ENCODE assay signal across 8 cellular contexts in genomic region chr18:12659904-12660605, GRCh38. TPM values are rescaled to one million over a fixed set of nuclear protein-coding genes. Genes with fewer than 3 reads are reported as not detected.
DNase-seq lines count a peak whose midpoint lies in the region; ATAC-seq and TF ChIP-seq lines count a peak whose summit lies in the region.

No MANE protein-coding gene starts in this region.

- H3K27me3 ChIP-seq in DND-41 (ENCODE audit: insufficient read depth, low read length, poor library complexity), result no peaks in the 10 kb centered on the region
- H3K27me3 ChIP-seq in PC-3 (ENCODE audit: low read length), result no peaks in the 10 kb centered on the region
- H3K27me3 ChIP-seq in adrenal gland, result no peaks in the 10 kb centered on the region
- no peaks in the 10 kb centered on the region for H3K27me3 ChIP-seq in MG63

- H3K36me3 ChIP-seq in DND-41 (ENCODE audit: insufficient read depth, low read length) (no peaks in the 10 kb centered on the region), PC-3 (ENCODE audit: low read depth, low read length) (no peaks in the 10 kb centered on the region), adrenal gland (replicated peaks in 1 of 2) (no peaks in the 10 kb centered on the region), MG63 (no peaks in the 10 kb centered on the region; the same call in 1 of the 2 replicates)

- H3K4me1 ChIP-seq in DND-41 (ENCODE audit: insufficient read depth, low read length) (no peaks in the 10 kb centered on the region), PC-3 (ENCODE audit: insufficient read depth, low read length) (peaks cover 33% of the 10 kb centered on the region), adrenal gland (replicated peaks in 1 of 2) (peaks cover 5 to 28% of the 10 kb centered on the region in 2 donors)

- H3K79me2 ChIP-seq in DND-41 (ENCODE audit: insufficient read depth, low read length) (no peaks in the 10 kb centered on the region), PC-3 (ENCODE audit: low read length) (peaks cover 34% of the 10 kb centered on the region)

- H3K4me3 Mint-ChIP-seq in HFFc6, result no peak overlapping the region

- POLR2A ChIA-PET in PC-3 (lab: Charles Lee; ENCODE audit: unreplicated experiment), result no interaction called here

- H3K27ac Mint-ChIP-seq in HFFc6, result 0 out of 2 replicates have a peak overlapping the region, but pooled peaks have one; percentile 5

- H3K4me3 ChIP-seq in DND-41 (ENCODE audit: low read depth in 1 of 2, low read length in 2 of 2) (no peak overlapping the region), PC-3 (ENCODE audit: low read length) (0 out of 2 replicates have a peak overlapping the region, but pooled peaks have one; percentile 78), adrenal gland (no peak overlapping the region), MG63 (no peak overlapping the region)

- no peaks in the 10 kb centered on the region for H3K36me3 Mint-ChIP-seq in HFFc6 (ENCODE audit: low read depth)

- H3K27ac ChIP-seq in DND-41 (ENCODE audit: low read length) (no peak overlapping the region), PC-3 (ENCODE audit: low read length) (no peak overlapping the region), adrenal gland (peak overlapping the region in 2 of 5 donors; percentile 5 to 22)

- H3K4me1 Mint-ChIP-seq in HFFc6 (ENCODE audit: low read depth), result peaks cover 39% of the 10 kb centered on the region

- WGBS in adrenal gland, 4 donors, result 51 to 69% (median 68%) methylated on average over 9 of the region's 9 CpGs

- CTCF ChIA-PET in PC-3 (lab: Charles Lee), result interaction anchor here (0.7 kb wide), 1 partner anchor 235 kb away, joined by 4 read pairs; no protein-coding TSS in a partner anchor

- H3K9ac ChIP-seq in DND-41 (ENCODE audit: low read depth, low read length) (no peak overlapping the region), PC-3 (ENCODE audit: low read length) (no peak overlapping the region)

- H3F3A ChIP-seq in PC-3 (ENCODE audit: low read length, unreplicated experiment), result no peaks in the 10 kb centered on the region

- H3K9me3 ChIP-seq in DND-41 (ENCODE audit: insufficient read depth, low read length, severe bottlenecking) (no peaks in the 10 kb centered on the region), PC-3 (ENCODE audit: low read length) (no peaks in the 10 kb centered on the region), adrenal gland (replicated peaks in 1 of 3) (no peaks in the 10 kb centered on the region), MG63 (no peaks in the 10 kb centered on the region)

- ATAC-seq in DND-41 (ENCODE audit: insufficient read depth, low read depth), result peak; percentile 72
- peak; percentile 44 for ATAC-seq in PC-3

- H4K20me1 ChIP-seq in DND-41 (ENCODE audit: insufficient read depth, low read length) (no peaks in the 10 kb centered on the region), PC-3 (ENCODE audit: low read length) (peaks cover 17% of the 10 kb centered on the region)

- DNase-seq in DND-41, result peak; percentile 31
- DNase-seq in HFFc6, result peak; percentile 77
- peak; percentile 85 for DNase-seq in PC-3
- peak; percentile 34 to 85 (median 60) for DNase-seq in adrenal gland
- peak; percentile 85 for DNase-seq in inferior parietal cortex (ENCODE audit: extremely low spot score)
- peak; percentile 45 for DNase-seq in stimulated activated CD4-positive, alpha-beta T cell treated with anti-CD3 and anti-CD28 coated beads, Interleukin-4, amount 100 ng/mL, for 24 hours
- DNase-seq in MG63, result no peak
- DNase-seq in ecto neural progenitor cell (ENCODE audit: low spot score), result no peak

- H3K9me2 ChIP-seq in PC-3 (replicated peaks; ENCODE audit: low read length), result no peaks in the 10 kb centered on the region

- TF ChIP-seq POLR2A in adrenal gland (IDR thresholded peaks at IDR 0.05), result no peak

- intact Hi-C loops in PC-3 (cut with micrococcal nuclease), result loop anchor here (1.0 to 5.0 kb wide), 5 partner anchors 61 to 331 kb away; no protein-coding TSS in a partner anchor
- intact Hi-C loops in adrenal gland (cut with DNase I), result loop anchor here (5.0 to 10.0 kb wide), 2 partner anchors 115 to 268 kb away; no protein-coding TSS in a partner anchor

- BruUV-seq in PC-3 (replicated peaks; lab: Mats Ljungman, UMichigan), result no TSS peak

- H2AFZ ChIP-seq in DND-41 (ENCODE audit: low read depth, low read length) (no peak overlapping the region), PC-3 (ENCODE audit: low read length) (no peak overlapping the region)

- H3K4me2 ChIP-seq in DND-41 (ENCODE audit: insufficient read depth, low read length), result no peak overlapping the region
- H3K4me2 ChIP-seq in PC-3 (ENCODE audit: low read length), result peak overlapping the region; percentile 82

- peak; percentile 90 for TF ChIP-seq CTCF in DND-41 (IDR thresholded peaks at IDR 0.05; ENCODE audit: borderline replicate concordance, extremely low read depth, low read length, poor library complexity, severe bottlenecking)
- TF ChIP-seq CTCF in HFFc6 (IDR thresholded peaks at IDR 0.05), result peak; percentile 95
- peak; percentile 97 for TF ChIP-seq CTCF in PC-3 (conservative IDR thresholded peaks at IDR 0.05; ENCODE audit: low read depth, low read length)
- TF ChIP-seq CTCF in adrenal gland (IDR thresholded peaks at IDR 0.05), result peak; percentile 84 to 98 (median 94)

- H3K9me3 Mint-ChIP-seq in HFFc6, result no peaks in the 10 kb centered on the region

- no peaks in the 10 kb centered on the region; the same call in 1 of the 2 replicates for H3K27me3 Mint-ChIP-seq in HFFc6 (ENCODE audit: insufficient read depth)

RNA-seq across cellular contexts. Expression of gene SPIRE1, which starts 2.1 kb away (rescaled TPM):
- total RNA-seq in HFFc6 (2021; fragmentation: NEBNext Ultra II Directional; extraction: Animal tissue kit (Norgen Biotek cat#: 25700)), result 10 to 100 TPM; 22.2 to 33.7 (median 28.2) TPM
- 29.9 and 32.4 TPM in 2 replicates for total RNA-seq in PC-3 (2014; rRNA removed)
- total RNA-seq in adrenal gland, result 10 to 100 TPM; 33.1 to 74.0 (median 60.6) TPM
- polyA plus RNA-seq in adrenal gland, result 10 to 100 TPM; 11.7 to 43.5 (median 15.8) TPM
- total RNA-seq in MG63 (2014; rRNA removed; shearing (Covaris generic); ENCODE audit: low replicate concordance), result 19.9 and 23.0 TPM in 2 replicates

RNA-seq across cellular contexts. Expression of gene CEP76, which starts 42.5 kb away (rescaled TPM):
- total RNA-seq in HFFc6 (2021; fragmentation: NEBNext Ultra II Directional; extraction: Animal tissue kit (Norgen Biotek cat#: 25700)), result 1 to 10 TPM; 5.5 to 8.0 (median 7.6) TPM
- total RNA-seq in PC-3 (2014; rRNA removed), result 13.5 and 25.1 TPM in 2 replicates
- 10 to 100 TPM in 1 of 8 donors, 1 to 10 TPM in 7; 2.8 to 32.2 (median 7.7) TPM for total RNA-seq in adrenal gland
- 1 to 10 TPM; 2.6 to 7.9 (median 3.0) TPM for polyA plus RNA-seq in adrenal gland
- 3.6 and 6.6 TPM in 2 replicates for total RNA-seq in MG63 (2014; rRNA removed; shearing (Covaris generic); ENCODE audit: low replicate concordance)

RNA-seq across cellular contexts. Expression of gene PSMG2, which starts 42.8 kb away (rescaled TPM):
- 10 to 100 TPM; 55.9 to 78.3 (median 70.4) TPM for total RNA-seq in HFFc6 (2021; fragmentation: NEBNext Ultra II Directional; extraction: Animal tissue kit (Norgen Biotek cat#: 25700))
- total RNA-seq in PC-3 (2014; rRNA removed), result 78.2 and 93.6 TPM in 2 replicates
- 10 to 100 TPM; 54.9 to 99.9 (median 77.5) TPM for total RNA-seq in adrenal gland
- 10 to 100 TPM; 89.9 to 99.8 (median 90.6) TPM for polyA plus RNA-seq in adrenal gland
- 84.1 and 120 TPM in 2 replicates for total RNA-seq in MG63 (2014; rRNA removed; shearing (Covaris generic); ENCODE audit: low replicate concordance)

Comparison
In these comparisons a context has a peak if more than half of its experiments do, and no peak if none do; other contexts are left out.
1. DNase-seq: peak in DND-41 (single experiment), HFFc6 (single experiment), PC-3 (single experiment), adrenal gland (7 of 7), inferior parietal cortex (single experiment) and stimulated activated CD4-positive, alpha-beta T cell treated with anti-CD3 and anti-CD28 coated beads, Interleukin-4, amount 100 ng/mL, for 24 hours (single experiment); none in MG63 (single experiment) and ecto neural progenitor cell (single experiment).
2. Peak in every context shown above with its lines, with median percentiles within 50 percentile points of each other: CTCF ChIP-seq.